In genomic region chrX:21838937-21839333, GRCh38 we compare ENCODE assay signal across 8 cellular contexts. TPM values are rescaled to one million over a fixed set of nuclear protein-coding genes. Genes with fewer than 3 reads are reported as not detected.
A peak's percentile ranks its signal among the peaks of the same experiment; 100 is the strongest.
DNase-seq lines count a peak whose midpoint lies in the region; ATAC-seq and TF ChIP-seq lines count a peak whose summit lies in the region.

No MANE protein-coding gene starts in this region.

- no peak overlapping the region for H4K5ac ChIP-seq in mesendoderm (ENCODE audit: low read length)

- no peak overlapping the region for H2AK5ac ChIP-seq in mesendoderm (ENCODE audit: low read length)

- no peaks in the 10 kb centered on the region for H3K27me3 ChIP-seq in mesendoderm (ENCODE audit: insufficient read depth, low read length, poor library complexity)

- H3K79me1 ChIP-seq in mesendoderm (ENCODE audit: low read length) = no peaks in the 10 kb centered on the region

- H3K56ac ChIP-seq in mesendoderm (ENCODE audit: low read length) = peak overlapping the region; percentile 67

- no peak overlapping the region for H3K18ac ChIP-seq in mesendoderm (ENCODE audit: low read length)

- no peak overlapping the region for H3K23ac ChIP-seq in mesendoderm (ENCODE audit: low read length)

- peak overlapping the region; percentile 66 for H3K9ac ChIP-seq in mesendoderm (ENCODE audit: low read length)

- ATAC-seq in GM19351 (IDR thresholded peaks at IDR 0.05; ENCODE audit: unreplicated experiment) = peak; percentile 24
- no peak for ATAC-seq in HG03139 (IDR thresholded peaks at IDR 0.05; ENCODE audit: unreplicated experiment)
- ATAC-seq in HG02852 (IDR thresholded peaks at IDR 0.05; ENCODE audit: unreplicated experiment) = no peak

- H3K4me2 ChIP-seq in mesendoderm (ENCODE audit: low read length) = no peak overlapping the region

- no peak overlapping the region for H2BK15ac ChIP-seq in mesendoderm (replicated peaks; ENCODE audit: low read depth)

- H3K4me3 ChIP-seq in AG09309 (ENCODE audit: control insufficient read depth, low read depth, low read length) (peak overlapping the region; percentile 86), choroid plexus epithelial cell (ENCODE audit: low read depth, low read length) (peak overlapping the region; percentile 79), mesendoderm (ENCODE audit: low read length) (peak overlapping the region; percentile 32)

- H3K79me2 ChIP-seq in mesendoderm (ENCODE audit: control insufficient read depth, insufficient read depth, low read length) = no peaks in the 10 kb centered on the region

- no peak overlapping the region for H2BK120ac ChIP-seq in mesendoderm (ENCODE audit: low read depth, low read length)

- no peaks in the 10 kb centered on the region for H3K36me3 ChIP-seq in mesendoderm (ENCODE audit: control insufficient read depth, insufficient read depth, low read length)

- TF ChIP-seq CTCF in AG09309 (IDR thresholded peaks at IDR 0.05; ENCODE audit: control insufficient read depth, insufficient read depth, low read depth, low read length, missing control alignments) (no peak), choroid plexus epithelial cell (conservative IDR thresholded peaks at IDR 0.05; ENCODE audit: low read depth, low read length) (no peak)

- H2BK5ac ChIP-seq in mesendoderm (ENCODE audit: low read length) = no peak overlapping the region

- no CpG with 5 or more reads among the region's 4 CpGs for WGBS in mesendoderm (ENCODE audit: extremely low coverage, insufficient coverage, low lambda C conversion rate)

- H3K4ac ChIP-seq in mesendoderm (ENCODE audit: low read depth, low read length) = no peak overlapping the region

- H3K27ac ChIP-seq in mesendoderm (ENCODE audit: low read depth, low read length) = no peak overlapping the region

- no peak for DNase-seq in AG09309 (ENCODE audit: low read depth)
- DNase-seq in NCI-H526 treated with DMSO at 0.1 percent for 48 hours (lab: John Stamatoyannopoulos, UW) = peak; percentile 72
- peak; percentile 58 for DNase-seq in choroid plexus epithelial cell (ENCODE audit: low read depth)
- DNase-seq in mesendoderm = no peak
- no peak for DNase-seq in H4 (ENCODE audit: low spot score)

- H4K8ac ChIP-seq in mesendoderm (ENCODE audit: low read depth, low read length) = no peak overlapping the region

- H3K4me1 ChIP-seq in mesendoderm (ENCODE audit: control insufficient read depth, low read depth, low read length) = no peaks in the 10 kb centered on the region

RNA-seq across cellular contexts. Expression of gene MBTPS2, which starts 0.5 kb away (rescaled TPM):
- 5.0 TPM for polyA plus RNA-seq in mesendoderm (2013, experiment 1 of 2)
- 5.0 TPM for polyA plus RNA-seq in mesendoderm (2013, experiment 2 of 2)
- total RNA-seq in H4 (2014; rRNA removed; shearing (Covaris generic)) = 7.6 and 7.8 TPM in 2 replicates

RNA-seq across cellular contexts. Expression of gene YY2, which starts 16.9 kb away (rescaled TPM):
- polyA plus RNA-seq in mesendoderm (2013, experiment 1 of 2) = 0.70 TPM
- 0.66 TPM for polyA plus RNA-seq in mesendoderm (2013, experiment 2 of 2)
- total RNA-seq in H4 (2014; rRNA removed; shearing (Covaris generic)) = 2.1 and 2.4 TPM in 2 replicates

Comparison
In these comparisons a context has a peak if more than half of its experiments do, and no peak if none do; other contexts are left out.
1. DNase-seq: peak in NCI-H526 treated with DMSO at 0.1 percent for 48 hours (single experiment) and choroid plexus epithelial cell (single experiment); none in AG09309 (single experiment), mesendoderm (single experiment) and H4 (single experiment).
2. H3K4me3 ChIP-seq: peak in every context shown above with its lines; median percentile 86 in AG09309; 79 in choroid plexus epithelial cell; 32 in mesendoderm.